Comparison of ENCODE assay signal across 8 cellular contexts in genomic region chr10:8365935-8366911, GRCh38.
DNase-seq lines count a peak whose midpoint lies in the region; ATAC-seq, FAIRE-seq and TF ChIP-seq lines count a peak whose summit lies in the region.

No MANE protein-coding gene starts in this region.

- CTCF ChIA-PET in activated CD4-positive, alpha-beta T cell treated with anti-CD3 and anti-CD28 coated beads for 36 hours (lab: Charles Lee) = interaction anchor here (0.7 to 1.0 kb wide), 3 partner anchors 14 to 196 kb away, joined by 3 to 4 read pairs (median 3); no protein-coding TSS in a partner anchor

- no peaks in the 10 kb centered on the region for H3K9me3 Mint-ChIP-seq in activated CD4-positive, alpha-beta T cell treated with anti-CD3 and anti-CD28 coated beads for 36 hours (ENCODE audit: low read depth)

- DNase-seq in H54 (ENCODE audit: insufficient read length, low spot score) (peak; percentile 22), epithelial cell of prostate (ENCODE audit: low read depth, low spot score) (peak; percentile 73), dermis blood vessel endothelial cell (no peak), NCI-H2171 treated with DMSO at 0.1 percent for 48 hours (lab: John Stamatoyannopoulos, UW) (no peak), COR-L47 (lab: John Stamatoyannopoulos, UW) (no peak)
- DNase-seq in activated CD4-positive, alpha-beta T cell treated with anti-CD3 and anti-CD28 coated beads for 36 hours = peak; percentile 73
- peak; percentile 32 for DNase-seq in stimulated activated CD8-positive, alpha-beta memory T cell treated with anti-CD3 and anti-CD28 coated beads, Interleukin-12 subunit alpha, Interleukin-12 subunit beta, amount 100 ng/mL, for 1 hour (ENCODE audit: low read depth)

- H3K27ac Mint-ChIP-seq in activated CD4-positive, alpha-beta T cell treated with anti-CD3 and anti-CD28 coated beads for 36 hours = peak overlapping the region; percentile 72

- no peak overlapping the region for H3K4me3 Mint-ChIP-seq in activated CD4-positive, alpha-beta T cell treated with anti-CD3 and anti-CD28 coated beads for 36 hours

- no peaks in the 10 kb centered on the region for H3K27me3 Mint-ChIP-seq in activated CD4-positive, alpha-beta T cell treated with anti-CD3 and anti-CD28 coated beads for 36 hours

- intact Hi-C loops in activated CD4-positive, alpha-beta T cell treated with anti-CD3 and anti-CD28 coated beads for 36 hours (cut with DNase I, micrococcal nuclease) = no loop called here

- ATAC-seq in activated CD4-positive, alpha-beta T cell treated with anti-CD3 and anti-CD28 coated beads for 36 hours = peak; percentile 82
- no peak for ATAC-seq in GM18498 (IDR thresholded peaks at IDR 0.05; ENCODE audit: unreplicated experiment)

- no peak for TF ChIP-seq POLR2A in H54 (IDR thresholded peaks at IDR 0.05; ENCODE audit: low read depth, low read length)

- no peak for FAIRE-seq in H54 (lab: Jason Lieb, UNC)

- H3K4me1 Mint-ChIP-seq in activated CD4-positive, alpha-beta T cell treated with anti-CD3 and anti-CD28 coated beads for 36 hours = peaks cover 46% of the 10 kb centered on the region

- POLR2A ChIA-PET in activated CD4-positive, alpha-beta T cell treated with anti-CD3 and anti-CD28 coated beads for 36 hours (lab: Charles Lee) = no interaction called here

- no peaks in the 10 kb centered on the region for H3K36me3 Mint-ChIP-seq in activated CD4-positive, alpha-beta T cell treated with anti-CD3 and anti-CD28 coated beads for 36 hours (ENCODE audit: low read depth)

- H3K27ac ChIP-seq in epithelial cell of prostate = peak overlapping the region; percentile 62

Comparison
In these comparisons a context has a peak if more than half of its experiments do, and no peak if none do; other contexts are left out.
1. DNase-seq: peak in H54 (single experiment), activated CD4-positive, alpha-beta T cell treated with anti-CD3 and anti-CD28 coated beads for 36 hours (single experiment), epithelial cell of prostate (single experiment) and stimulated activated CD8-positive, alpha-beta memory T cell treated with anti-CD3 and anti-CD28 coated beads, Interleukin-12 subunit alpha, Interleukin-12 subunit beta, amount 100 ng/mL, for 1 hour (single experiment); none in dermis blood vessel endothelial cell (single experiment), NCI-H2171 treated with DMSO at 0.1 percent for 48 hours (single experiment) and COR-L47 (single experiment).